In genomic region chr6:15441215-15441868, GRCh38 we compare ENCODE assay signal across 9 cellular contexts.
A peak's percentile ranks its signal among the peaks of the same experiment; 100 is the strongest.
DNase-seq lines count a peak whose midpoint lies in the region; ATAC-seq and TF ChIP-seq lines count a peak whose summit lies in the region.
"Had no signal": no experiment of that assay in that cellular context is flagged by ENCODE, and none has a peak within 500 bp of the region (broad histone marks: within the 10 kb centered on the region; RNA-seq: fewer than 3 reads in every experiment).

No MANE protein-coding gene starts in this region.

- H2AFZ ChIP-seq in H9 (ENCODE audit: low read length): no peak overlapping the region
- H2AFZ ChIP-seq in parathyroid adenoma: no peak overlapping the region

- H2BK120ac ChIP-seq in H9 (ENCODE audit: low read depth, low read length, poor library complexity, severe bottlenecking): no peak overlapping the region

- no CpG with 5 or more reads among the region's 7 CpGs for WGBS in H9 (ENCODE audit: extremely low coverage, insufficient read length, low lambda C conversion rate)

- H3K27ac Mint-ChIP-seq in CD4-positive, alpha-beta T cell: no peak overlapping the region
- 0 out of 7 replicates have a peak overlapping the region, but pooled peaks of 1 of the 3 experiments have one; percentile 13 for H3K27ac Mint-ChIP-seq in H9
- peak overlapping the region; percentile 9 for H3K27ac Mint-ChIP-seq in activated T-cell treated with anti-CD3 and anti-CD28 coated beads, Interleukin-2, amount 50 U/mL, for 24 hours
- H3K27ac Mint-ChIP-seq: T-helper 1 cell treated with Interleukin-12 subunit alpha and Interleukin-12 subunit beta and Interleukin-4 antibody, amounts not matched to agents 30 μg/mL and 1 μg/mL, for 36 hours had no signal

- no peak overlapping the region for H3K56ac ChIP-seq in H9 (ENCODE audit: insufficient read length, low read depth, low read length)

- H2AK5ac ChIP-seq in H9 (ENCODE audit: insufficient read length, low read length): no peak overlapping the region

- H3K23ac ChIP-seq in H9 (ENCODE audit: insufficient read length, low read depth, low read length): no peak overlapping the region

- no peak overlapping the region for H3K14ac ChIP-seq in H9 (ENCODE audit: insufficient read depth, low read length)

- H3K9ac ChIP-seq in H9 (ENCODE audit: extremely low read depth, insufficient read length, low read length) (no peak overlapping the region), parathyroid adenoma (no peak overlapping the region)

- no peak overlapping the region for H4K5ac ChIP-seq in H9 (ENCODE audit: insufficient read length, low read depth, low read length)

- H2BK15ac ChIP-seq in H9 (ENCODE audit: low read depth, low read length): no peak overlapping the region

- H4K8ac ChIP-seq in H9 (replicated peaks; ENCODE audit: insufficient read length, low read depth, low read length): no peak overlapping the region

- peak; percentile 86 for TF ChIP-seq CTCF in CD4-positive, alpha-beta T cell (IDR thresholded peaks at IDR 0.05)
- TF ChIP-seq CTCF in H9 (conservative IDR thresholded peaks at IDR 0.05): peak; percentile 78
- peak; percentile 88 for TF ChIP-seq CTCF in parathyroid adenoma (IDR thresholded peaks at IDR 0.05)

- no peak overlapping the region for H4K91ac ChIP-seq in H9 (ENCODE audit: insufficient read length, low read depth, low read length)

- no peaks in the 10 kb centered on the region for H3K9me3 ChIP-seq in CD4-positive, alpha-beta T cell (ENCODE audit: control insufficient read depth, low read length)
- no peaks in the 10 kb centered on the region for H3K9me3 ChIP-seq in H9 (ENCODE audit: control insufficient read depth, low read depth, low read length)
- H3K9me3 ChIP-seq in parathyroid adenoma (ENCODE audit: control insufficient read depth, low read length): no peaks in the 10 kb centered on the region

- no peak overlapping the region for H2BK20ac ChIP-seq in H9 (ENCODE audit: low read depth, low read length, poor library complexity, severe bottlenecking)

- no peaks in the 10 kb centered on the region for H3K27me3 Mint-ChIP-seq in CD4-positive, alpha-beta T cell
- peaks cover 2% of the 10 kb centered on the region; the same call in 1 of the 2 replicates for H3K27me3 Mint-ChIP-seq in H9 (ENCODE audit: low read depth)
- H3K27me3 Mint-ChIP-seq in activated T-cell treated with anti-CD3 and anti-CD28 coated beads, Interleukin-2, amount 50 U/mL, for 24 hours: no peaks in the 10 kb centered on the region

- H3K4me3 Mint-ChIP-seq in CD4-positive, alpha-beta T cell: no peak overlapping the region
- no peak overlapping the region for H3K4me3 Mint-ChIP-seq in H9
- H3K4me3 Mint-ChIP-seq in activated T-cell treated with anti-CD3 and anti-CD28 coated beads, Interleukin-2, amount 50 U/mL, for 24 hours: no peak overlapping the region
- H3K4me3 Mint-ChIP-seq: T-helper 1 cell treated with Interleukin-12 subunit alpha and Interleukin-12 subunit beta and Interleukin-4 antibody, amounts not matched to agents 30 μg/mL and 1 μg/mL, for 36 hours had no signal

- CTCF ChIA-PET in CD4-positive, alpha-beta T cell (lab: Charles Lee): interaction anchor here (0.7 to 1.2 kb wide), 3 partner anchors 21 to 567 kb away, joined by 3 read pairs; no protein-coding TSS in a partner anchor

- H3K4me2 ChIP-seq in H9 (ENCODE audit: insufficient read depth, insufficient read length, low read length): no peak overlapping the region
- no peak overlapping the region for H3K4me2 ChIP-seq in parathyroid adenoma (ENCODE audit: low read length)

- no peaks in the 10 kb centered on the region for H3K27me3 ChIP-seq in CD4-positive, alpha-beta T cell (ENCODE audit: control insufficient read depth, insufficient read depth, low read length)
- H3K27me3 ChIP-seq in H9 (ENCODE audit: insufficient read depth, low read length) (no peaks in the 10 kb centered on the region), parathyroid adenoma (ENCODE audit: control insufficient read depth, insufficient read depth, low read length) (no peaks in the 10 kb centered on the region)

- H3K79me2 ChIP-seq in H9 (ENCODE audit: insufficient read depth, low read length): peaks cover 89% of the 10 kb centered on the region
- peaks cover 37% of the 10 kb centered on the region for H3K79me2 ChIP-seq in parathyroid adenoma

- POLR2A ChIA-PET in CD4-positive, alpha-beta T cell (lab: Charles Lee): interaction anchor here (0.9 kb wide), 1 partner anchor 30 kb away, joined by 3 read pairs; no protein-coding TSS in a partner anchor

- H3K9me3 Mint-ChIP-seq in CD4-positive, alpha-beta T cell: no peaks in the 10 kb centered on the region
- H3K9me3 Mint-ChIP-seq in H9: no peaks in the 10 kb centered on the region
- H3K9me3 Mint-ChIP-seq in activated T-cell treated with anti-CD3 and anti-CD28 coated beads, Interleukin-2, amount 50 U/mL, for 24 hours: no peaks in the 10 kb centered on the region
- H3K9me3 Mint-ChIP-seq: T-helper 1 cell treated with Interleukin-12 subunit alpha and Interleukin-12 subunit beta and Interleukin-4 antibody, amounts not matched to agents 30 μg/mL and 1 μg/mL, for 36 hours had no signal

- intact Hi-C loops in CD4-positive, alpha-beta T cell (cut with DNase I, micrococcal nuclease): loop anchor here (1.0 to 5.0 kb wide), 6 partner anchors 114 to 1231 kb away; partner anchors contain the start of gene JARID2 (in 1 of the 2)

- H2BK12ac ChIP-seq in H9 (ENCODE audit: insufficient read length, low read depth, low read length): no peak overlapping the region

- H3T11ph ChIP-seq in H9 (ENCODE audit: low read length): no peak overlapping the region

- no peaks in the 10 kb centered on the region for H3K23me2 ChIP-seq in H9 (ENCODE audit: insufficient read length, low read depth, low read length, poor library complexity, severe bottlenecking)

- no peak overlapping the region for H3K18ac ChIP-seq in H9 (ENCODE audit: insufficient read length, low read depth, low read length)

- DNase-seq in CD4-positive, alpha-beta T cell: peak in 7 of 10 experiments; percentile 7 to 17 (median 10)
- peak; percentile 6 for DNase-seq in H9
- peak; percentile 68 for DNase-seq in NCI-H748 (lab: John Stamatoyannopoulos, UW; ENCODE audit: unreplicated experiment)
- no peak for DNase-seq in activated T-cell treated with anti-CD3 and anti-CD28 coated beads, Interleukin-2, amount 50 U/mL, for 24 hours
- DNase-seq in germinal center (ENCODE audit: low spot score): peak; percentile 62

- H3K36me3 ChIP-seq in parathyroid adenoma (ENCODE audit: control insufficient read depth, insufficient read depth, low read length): no peaks in the 10 kb centered on the region

- H3K36me3 Mint-ChIP-seq in CD4-positive, alpha-beta T cell (ENCODE audit: low read depth): no peaks in the 10 kb centered on the region
- peaks cover 0 to 8% (median 0%) of the 10 kb centered on the region in 3 experiments; a peak in 3 of 7 replicates for H3K36me3 Mint-ChIP-seq in H9 (ENCODE audit: insufficient read depth in 1 of 3, low read depth in 3 of 3)
- H3K36me3 Mint-ChIP-seq in activated T-cell treated with anti-CD3 and anti-CD28 coated beads, Interleukin-2, amount 50 U/mL, for 24 hours (ENCODE audit: low read depth): peaks cover 40% of the 10 kb centered on the region

- H3K4me3 ChIP-seq in parathyroid adenoma (ENCODE audit: low read depth, low read length): no peak overlapping the region

- no peak overlapping the region for H2BK5ac ChIP-seq in H9 (ENCODE audit: insufficient read length, low read length)

- no peaks in the 10 kb centered on the region for H3K79me1 ChIP-seq in H9 (ENCODE audit: insufficient read depth, low read depth, low read length, poor library complexity, severe bottlenecking)

- H3K4ac ChIP-seq in H9 (ENCODE audit: low read depth, low read length): no peak overlapping the region

- no peaks in the 10 kb centered on the region for H4K20me1 ChIP-seq in H9 (ENCODE audit: control insufficient read depth, insufficient read depth, insufficient read length)

- H3K27ac ChIP-seq in CD4-positive, alpha-beta T cell (ENCODE audit: low read depth, low read length): no peak overlapping the region
- H3K27ac ChIP-seq in H9 (ENCODE audit: insufficient read length, low read depth, low read length) (no peak overlapping the region), parathyroid adenoma (no peak overlapping the region)

- peak; percentile 69 for ATAC-seq in CD4-positive, alpha-beta T cell (ENCODE audit: poor library complexity)
- ATAC-seq in HG03565 (IDR thresholded peaks at IDR 0.05; ENCODE audit: unreplicated experiment): no peak
- ATAC-seq in GM21619 (IDR thresholded peaks at IDR 0.05; ENCODE audit: unreplicated experiment): no peak

- H3K4me1 ChIP-seq in H9 (ENCODE audit: insufficient read depth, low read length) (peaks cover 23% of the 10 kb centered on the region), parathyroid adenoma (peaks cover 3% of the 10 kb centered on the region)

- peaks cover 89% of the 10 kb centered on the region for H3K4me1 Mint-ChIP-seq in CD4-positive, alpha-beta T cell (ENCODE audit: low read depth)
- peaks cover 90 to 93% of the 10 kb centered on the region in 2 experiments for H3K4me1 Mint-ChIP-seq in H9
- peaks cover 84% of the 10 kb centered on the region for H3K4me1 Mint-ChIP-seq in activated T-cell treated with anti-CD3 and anti-CD28 coated beads, Interleukin-2, amount 50 U/mL, for 24 hours (ENCODE audit: low read depth)
